33 cellular contexts compared by ENCODE assay signal in genomic region chr7:28455486-28455885, GRCh38. TPM values are rescaled to one million over a fixed set of nuclear protein-coding genes. Genes with fewer than 3 reads are reported as not detected.
"Had no signal": no experiment of that assay in that cellular context is flagged by ENCODE, and none has a peak within 500 bp of the region (broad histone marks: within the 10 kb centered on the region; RNA-seq: fewer than 3 reads in every experiment).

No MANE protein-coding gene starts in this region.

- H3K9ac ChIP-seq: KMS-11 had no signal

- H3K9me3 Mint-ChIP-seq: activated CD4-positive, alpha-beta memory T cell treated with anti-CD3 and anti-CD28 coated beads, Interleukin-2, amount 10 ng/mL, durations not matched to agents 7 days and 5 days; activated naive CD8-positive, alpha-beta T cell treated with anti-CD3 and anti-CD28 coated beads for 36 hours; activated T-cell treated with anti-CD3 and anti-CD28 coated beads, Interleukin-2, amount 50 U/mL, for 72 hours; activated T-helper 17 cell treated with anti-CD3 and anti-CD28 coated beads, Interleukin-2, amount 50 U/mL, for 72 hours; central memory CD8-positive, alpha-beta T cell had no signal

- H3K27ac ChIP-seq: ascending aorta, cardiac muscle cell, KMS-11, VCaP had no signal

- H3K4me2 ChIP-seq: KMS-11 had no signal

- H3K4me1 Mint-ChIP-seq: activated CD4-positive, alpha-beta memory T cell treated with anti-CD3 and anti-CD28 coated beads, Interleukin-2, amount 10 ng/mL, durations not matched to agents 7 days and 5 days; activated naive CD8-positive, alpha-beta T cell treated with anti-CD3 and anti-CD28 coated beads for 36 hours; activated T-helper 17 cell treated with anti-CD3 and anti-CD28 coated beads, Interleukin-2, amount 50 U/mL, for 72 hours; central memory CD8-positive, alpha-beta T cell had no signal

- H3K27me3 ChIP-seq: ascending aorta, cardiac muscle cell had no signal

- H3K36me3 ChIP-seq: ascending aorta, cardiac muscle cell had no signal

- DNase-seq: activated CD4-positive, alpha-beta memory T cell treated with anti-CD3 and anti-CD28 coated beads, Interleukin-2, amount 10 ng/mL, durations not matched to agents 7 days and 5 days; activated CD4-positive, alpha-beta T cell treated with anti-CD3 and anti-CD28 coated beads for 1 hour; activated CD4-positive, alpha-beta T cell treated with anti-CD3 and anti-CD28 coated beads for 48 hours; activated CD4-positive, CD25-positive, alpha-beta regulatory T cell; activated CD8-positive, alpha-beta memory T cell treated with anti-CD3 and anti-CD28 coated beads for 24 hours; activated effector memory CD4-positive, alpha-beta T cell treated with anti-CD3 and anti-CD28 coated beads, Interleukin-2, amount 50 U/mL, for 16 hours; activated naive CD4-positive, alpha-beta T cell; activated naive CD4-positive, alpha-beta T cell treated with anti-CD3 and anti-CD28 coated beads, Interleukin-2, amount 50 U/mL, for 16 hours; activated naive CD8-positive, alpha-beta T cell treated with anti-CD3 and anti-CD28 coated beads for 36 hours; activated T-cell treated with anti-CD3 and anti-CD28 coated beads, Interleukin-2, amount 50 U/mL, for 1 hour; activated T-cell treated with anti-CD3 and anti-CD28 coated beads, Interleukin-2, amount 50 U/mL, for 72 hours; amniotic stem cell; MM.1S; MV-4-11; NCI-H1092; NCI-H1436 treated with DMSO at 0.1 percent for 48 hours; NCI-H1694 treated with DMSO at 0.1 percent for 48 hours; NCI-H2029; NCI-H345; NCI-H524 treated with DMSO at 0.1 percent for 48 hours; NCI-H748 treated with DMSO at 0.1 percent for 48 hours; OCI-M1; Right ventricle myocardium superior; SW 1271; T-helper 1 cell; T-helper 2 cell; T-helper 9 cell had no signal

- H3K4me3 Mint-ChIP-seq: activated CD4-positive, alpha-beta memory T cell treated with anti-CD3 and anti-CD28 coated beads, Interleukin-2, amount 10 ng/mL, durations not matched to agents 7 days and 5 days; activated naive CD8-positive, alpha-beta T cell treated with anti-CD3 and anti-CD28 coated beads for 36 hours; activated T-cell treated with anti-CD3 and anti-CD28 coated beads, Interleukin-2, amount 50 U/mL, for 72 hours; activated T-helper 17 cell treated with anti-CD3 and anti-CD28 coated beads, Interleukin-2, amount 50 U/mL, for 72 hours; central memory CD8-positive, alpha-beta T cell had no signal

- H3K27me3 Mint-ChIP-seq: activated CD4-positive, alpha-beta memory T cell treated with anti-CD3 and anti-CD28 coated beads, Interleukin-2, amount 10 ng/mL, durations not matched to agents 7 days and 5 days; activated naive CD8-positive, alpha-beta T cell treated with anti-CD3 and anti-CD28 coated beads for 36 hours had no signal

- H3K4me3 ChIP-seq: ascending aorta, cardiac muscle cell had no signal

- ATAC-seq: activated T-cell treated with anti-CD3 and anti-CD28 coated beads, Interleukin-2, amount 50 U/mL, for 72 hours; activated T-helper 17 cell treated with anti-CD3 and anti-CD28 coated beads, Interleukin-2, amount 50 U/mL, for 72 hours had no signal

- H3K9me3 ChIP-seq: ascending aorta had no signal

- H3K36me3 Mint-ChIP-seq: activated naive CD8-positive, alpha-beta T cell treated with anti-CD3 and anti-CD28 coated beads for 36 hours had no signal

- H3K4me1 ChIP-seq: ascending aorta had no signal

- H3K27ac Mint-ChIP-seq: activated CD4-positive, alpha-beta memory T cell treated with anti-CD3 and anti-CD28 coated beads, Interleukin-2, amount 10 ng/mL, durations not matched to agents 7 days and 5 days; activated naive CD8-positive, alpha-beta T cell treated with anti-CD3 and anti-CD28 coated beads for 36 hours; activated T-cell treated with anti-CD3 and anti-CD28 coated beads, Interleukin-2, amount 50 U/mL, for 72 hours; activated T-helper 17 cell treated with anti-CD3 and anti-CD28 coated beads, Interleukin-2, amount 50 U/mL, for 72 hours had no signal

RNA-seq across cellular contexts. Expression of gene CREB5, which starts 43.2 kb away (rescaled TPM):
- total RNA-seq: activated CD4-positive, alpha-beta memory T cell treated with anti-CD3 and anti-CD28 coated beads, Interleukin-2, amount 10 ng/mL, durations not matched to agents 7 days and 5 days had no signal
